ENCODE assay signal across 13 cellular contexts in genomic region chr2:113376935-113377445, GRCh38.
DNase-seq lines count a peak whose midpoint lies in the region; ATAC-seq and TF ChIP-seq lines count a peak whose summit lies in the region.
"Had no signal": no experiment of that assay in that cellular context is flagged by ENCODE, and none has a peak within 500 bp of the region (broad histone marks: within the 10 kb centered on the region; RNA-seq: fewer than 3 reads in every experiment).

No MANE protein-coding gene starts in this region.

- no peak for TF ChIP-seq POLR2A in spleen (IDR thresholded peaks at IDR 0.05)

- no peak overlapping the region for H3K27ac Mint-ChIP-seq in activated naive CD8-positive, alpha-beta T cell treated with anti-CD3 and anti-CD28 coated beads, Interleukin-2, amount 50 U/mL, for 24 hours
- H3K27ac Mint-ChIP-seq: activated naive CD8-positive, alpha-beta T cell; GM23338 had no signal

- H3K27me3 Mint-ChIP-seq in activated naive CD8-positive, alpha-beta T cell treated with anti-CD3 and anti-CD28 coated beads, Interleukin-2, amount 50 U/mL, for 24 hours, result peaks cover 1% of the 10 kb centered on the region

- peaks cover 17% of the 10 kb centered on the region for H3K4me1 Mint-ChIP-seq in activated naive CD8-positive, alpha-beta T cell treated with anti-CD3 and anti-CD28 coated beads, Interleukin-2, amount 50 U/mL, for 24 hours
- H3K4me1 Mint-ChIP-seq: CD4-positive, alpha-beta memory T cell had no signal

- H3K27me3 ChIP-seq in BLaER1 treated with 17β-estradiol and CSF1 and Interleukin-3, amounts not matched to agents 10 nM and 100 nM, result no peaks in the 10 kb centered on the region
- no peaks in the 10 kb centered on the region for H3K27me3 ChIP-seq in spleen (replicated peaks in 1 of 7)
- H3K27me3 ChIP-seq in A673 (replicated peaks; ENCODE audit: insufficient read depth, low read depth, low read length, poor library complexity), result no peaks in the 10 kb centered on the region

- TF ChIP-seq CTCF in spleen (IDR thresholded peaks at IDR 0.05 in 8 of 11, conservative IDR thresholded peaks at IDR 0.05 in 3 of 11), result no peak
- TF ChIP-seq CTCF in A673 (conservative IDR thresholded peaks at IDR 0.05; ENCODE audit: low read depth, low read length), result no peak

- CTCF ChIA-PET in A673 (lab: Charles Lee), result interaction anchor here (1.3 kb wide), 1 partner anchor 173 kb away, joined by 4 read pairs; no protein-coding TSS in a partner anchor

- H3K9me3 ChIP-seq in BLaER1 treated with 17β-estradiol and CSF1 and Interleukin-3, amounts not matched to agents 10 nM and 100 nM (replicated peaks in 1 of 11), result peaks cover 0 to 37% (median 6%) of the 10 kb centered on the region in 11 experiments; a peak in 10 of 22 replicates
- H3K9me3 ChIP-seq in spleen (no peaks in the 10 kb centered on the region), A673 (ENCODE audit: low read depth, low read length, poor library complexity, severe bottlenecking) (no peaks in the 10 kb centered on the region)

- no TSS peak for BruUV-seq in A673 (replicated peaks; lab: Mats Ljungman, UMichigan)

- no peaks in the 10 kb centered on the region for H3K9me3 Mint-ChIP-seq in activated naive CD8-positive, alpha-beta T cell treated with anti-CD3 and anti-CD28 coated beads, Interleukin-2, amount 50 U/mL, for 24 hours
- H3K9me3 Mint-ChIP-seq: CD4-positive, alpha-beta memory T cell; GM23338 had no signal

- H3K36me3 Mint-ChIP-seq in activated naive CD8-positive, alpha-beta T cell treated with anti-CD3 and anti-CD28 coated beads, Interleukin-2, amount 50 U/mL, for 24 hours (ENCODE audit: low read depth), result no peaks in the 10 kb centered on the region
- H3K36me3 Mint-ChIP-seq: activated naive CD8-positive, alpha-beta T cell; CD4-positive, alpha-beta memory T cell had no signal

- no peak for DNase-seq in activated naive CD8-positive, alpha-beta T cell treated with anti-CD3 and anti-CD28 coated beads, Interleukin-2, amount 50 U/mL, for 24 hours
- DNase-seq in spleen, result no peak
- DNase-seq in SKM-1 treated with dmso at 0.1 percent for 144 hours (lab: John Stamatoyannopoulos, UW; ENCODE audit: unreplicated experiment), result no peak
- DNase-seq in A673 (ENCODE audit: low spot score), result no peak
- DNase-seq in SHP77 (lab: John Stamatoyannopoulos, UW), result no peak
- DNase-seq: CD4-positive, alpha-beta memory T cell; mammary epithelial cell; NCI-H1417 treated with DMSO at 0.1 percent for 48 hours had no signal

- peak overlapping the region in 7 of 11 experiments; percentile 36 to 85 (median 67); a peak in 13 of 22 replicates for H3K4me2 ChIP-seq in BLaER1 treated with 17β-estradiol and CSF1 and Interleukin-3, amounts not matched to agents 10 nM and 100 nM
- H3K4me2 ChIP-seq: GM23338 had no signal

- H3K9ac ChIP-seq in BLaER1 treated with 17β-estradiol and CSF1 and Interleukin-3, amounts not matched to agents 10 nM and 100 nM, result peak overlapping the region in 6 of 11 experiments; percentile 37 to 73 (median 66); a peak in 10 of 22 replicates

- no peak overlapping the region for H3K4me3 Mint-ChIP-seq in activated naive CD8-positive, alpha-beta T cell treated with anti-CD3 and anti-CD28 coated beads, Interleukin-2, amount 50 U/mL, for 24 hours
- H3K4me3 Mint-ChIP-seq: activated naive CD8-positive, alpha-beta T cell; CD4-positive, alpha-beta memory T cell; GM23338 had no signal

- no peaks in the 10 kb centered on the region for H4K20me1 ChIP-seq in BLaER1 treated with 17β-estradiol and CSF1 and Interleukin-3, amounts not matched to agents 10 nM and 100 nM

- peak overlapping the region in 8 of 11 experiments; percentile 5 to 93 (median 78); a peak in 16 of 22 replicates for H3K27ac ChIP-seq in BLaER1 treated with 17β-estradiol and CSF1 and Interleukin-3, amounts not matched to agents 10 nM and 100 nM
- H3K27ac ChIP-seq in spleen (peak overlapping the region in 4 of 8 donors; percentile 47 to 72 (median 61)), A673 (ENCODE audit: low read depth, low read length, poor library complexity, severe bottlenecking) (no peak overlapping the region)

- H3K4me3 ChIP-seq in BLaER1 treated with 17β-estradiol and CSF1 and Interleukin-3, amounts not matched to agents 10 nM and 100 nM, result no peak overlapping the region
- H3K4me3 ChIP-seq in spleen (no peak overlapping the region), A673 (ENCODE audit: low read depth, low read length, poor library complexity, severe bottlenecking) (no peak overlapping the region)
- H3K4me3 ChIP-seq: GM23338 had no signal

- no peaks in the 10 kb centered on the region for H3K36me3 ChIP-seq in BLaER1 treated with 17β-estradiol and CSF1 and Interleukin-3, amounts not matched to agents 10 nM and 100 nM
- H3K36me3 ChIP-seq in spleen (no peaks in the 10 kb centered on the region), A673 (ENCODE audit: insufficient read depth, low read length, poor library complexity, severe bottlenecking) (no peaks in the 10 kb centered on the region)

- peaks cover 11 to 77% (median 37%) of the 10 kb centered on the region in 10 experiments for H3K4me1 ChIP-seq in BLaER1 treated with 17β-estradiol and CSF1 and Interleukin-3, amounts not matched to agents 10 nM and 100 nM
- H3K4me1 ChIP-seq in spleen, result peaks cover 0 to 22% (median 4%) of the 10 kb centered on the region in 6 donors
- no peaks in the 10 kb centered on the region for H3K4me1 ChIP-seq in A673 (ENCODE audit: insufficient read depth, low read length, poor library complexity, severe bottlenecking)

- POLR2A ChIA-PET in A673 (lab: Charles Lee; ENCODE audit: low non-redundant PET), result no interaction called here

- ATAC-seq in GM19023 (IDR thresholded peaks at IDR 0.05; ENCODE audit: unreplicated experiment) (peak; percentile 76), HG02943 (IDR thresholded peaks at IDR 0.05; ENCODE audit: low read depth, unreplicated experiment) (peak; percentile 58)
- peak; percentile 82 for ATAC-seq in activated naive CD8-positive, alpha-beta T cell treated with anti-CD3 and anti-CD28 coated beads, Interleukin-2, amount 50 U/mL, for 24 hours
- ATAC-seq: GM23338 had no signal

- intact Hi-C loops in spleen (cut with DNase I; ENCODE audit: low total_unique reads) (no loop called here), A673 (cut with micrococcal nuclease; ENCODE audit: unreplicated experiment) (no loop called here)

- whole genome bisulfite sequencing in spleen, 5 donors, result 63 to 78% (median 68%) methylated on average over 3 of the region's 3 CpGs
